In genomic region chr15:66836476-66837030, GRCh38 we compare ENCODE assay signal across 25 cellular contexts.
"Had no signal": no experiment of that assay in that cellular context is flagged by ENCODE, and none has a peak within 500 bp of the region (broad histone marks: within the 10 kb centered on the region; RNA-seq: fewer than 3 reads in every experiment).

No MANE protein-coding gene starts in this region.

- H3K36me3 ChIP-seq: ascending aorta, left lung, ovary, sigmoid colon, upper lobe of left lung, vagina had no signal

- H3K27ac ChIP-seq: ovary, sigmoid colon, vagina had no signal

- H3K27me3 ChIP-seq: ascending aorta, left lung, ovary, sigmoid colon, upper lobe of left lung, vagina had no signal

- ATAC-seq: activated CD4-positive, alpha-beta T cell treated with anti-CD3 and anti-CD28 coated beads for 36 hours; activated T-cell treated with anti-CD3 and anti-CD28 coated beads, Interleukin-2, amount 50 U/mL, for 72 hours; esophagus mucosa; left lung; stimulated activated memory B cell treated with anti-CD40 and anti-IgM and Interleukin-4, amounts not matched to agents 10 μg/mL and 1 μg/mL and 100 μg/mL, for 72 hours; stimulated activated naive CD8-positive, alpha-beta T cell treated with anti-CD3 and anti-CD28 coated beads, Interleukin-15, amount 100 ng/mL, for 72 hours had no signal

- H3K4me3 ChIP-seq: ascending aorta, left lung, lung, ovary, sigmoid colon, upper lobe of left lung, vagina had no signal

- DNase-seq: activated CD4-positive, alpha-beta T cell treated with anti-CD3 and anti-CD28 coated beads for 36 hours; activated CD4-positive, CD25-positive, alpha-beta regulatory T cell; activated naive CD4-positive, alpha-beta T cell treated with anti-CD3 and anti-CD28 coated beads, Interleukin-2, amount 10 ng/mL, durations not matched to agents 7 days and 5 days; activated naive CD8-positive, alpha-beta T cell treated with anti-CD3 and anti-CD28 coated beads, Interleukin-2, amount 10 ng/mL, durations not matched to agents 7 days and 5 days; activated T-cell treated with anti-CD3 and anti-CD28 coated beads for 4 hours; activated T-cell treated with anti-CD3 and anti-CD28 coated beads, Interleukin-2, amount 50 U/mL, for 72 hours; caudate nucleus; foreskin fibroblast; left lung; naive B cell; nephron progenitor cell; sigmoid colon; small intestine; stimulated activated CD4-positive, alpha-beta T cell treated with anti-CD3 and anti-CD28 coated beads, Interleukin-4, amount 100 ng/mL, for 4 hours; stimulated activated CD8-positive, alpha-beta memory T cell treated with anti-CD3 and anti-CD28 coated beads, Interleukin-4, amount 100 ng/mL, for 48 hours; stimulated activated naive CD8-positive, alpha-beta T cell treated with anti-CD3 and anti-CD28 coated beads, Interleukin-15, amount 100 ng/mL, for 72 hours; substantia nigra; T-helper 1 cell; upper lobe of left lung had no signal

- H3K9me3 ChIP-seq: ascending aorta, left lung, ovary, sigmoid colon, upper lobe of left lung, vagina had no signal
